Comparison of ENCODE assay signal across 8 cellular contexts in the genomic region with DNA sequence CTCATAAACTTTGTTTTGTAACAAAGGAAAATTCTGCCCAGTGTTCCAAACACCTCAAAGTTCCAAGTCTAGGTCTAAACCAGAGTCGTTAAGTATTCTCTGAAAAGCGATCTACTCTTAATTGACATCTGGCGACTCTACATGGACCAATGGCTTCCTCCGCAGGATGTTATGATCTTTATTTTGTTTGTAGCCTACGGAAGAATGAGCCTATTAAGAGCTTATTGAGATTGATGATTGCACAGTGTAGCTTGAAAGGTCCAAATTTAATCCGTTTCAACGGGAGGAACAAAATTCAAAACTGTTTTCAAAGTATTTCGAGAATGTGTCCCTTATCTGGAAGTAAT.
DNase-seq lines count a peak whose midpoint lies in the region; ATAC-seq and TF ChIP-seq lines count a peak whose summit lies in the region.

No MANE protein-coding gene starts in this region.

- DNase-seq in AG10803 (ENCODE audit: low read depth) (peak; percentile 31), NCI-H524 (lab: John Stamatoyannopoulos, UW) (peak; percentile 57 to 85), ascending aorta (ENCODE audit: low spot score in 2 of 2) (no peak), middle frontal gyrus (ENCODE audit: extremely low spot score, low spot score) (no peak)

- H3K27ac ChIP-seq in ascending aorta (peak overlapping the region; percentile 97 to 99), layer of hippocampus (ENCODE audit: low read depth, low read length) (peak overlapping the region; percentile 98), temporal lobe (ENCODE audit: low read depth, low read length) (peak overlapping the region; percentile 82)

- H3K4me1 ChIP-seq in ascending aorta: peaks cover 5 to 31% of the 10 kb centered on the region in 2 donors

- TF ChIP-seq CTCF in AG10803 (conservative IDR thresholded peaks at IDR 0.05; ENCODE audit: low read length): no peak
- TF ChIP-seq CTCF in ascending aorta (IDR thresholded peaks at IDR 0.05): no peak

- ATAC-seq in GM18858 (IDR thresholded peaks at IDR 0.05; ENCODE audit: unreplicated experiment): peak; percentile 16
- ATAC-seq in GM19035 (IDR thresholded peaks at IDR 0.05; ENCODE audit: unreplicated experiment): no peak

- intact Hi-C loops in ascending aorta (cut with DNase I): loop anchor here (10.0 kb wide), 1 partner anchor 903 kb away; the partner anchor contains the start of gene BPHL

- H3K4me3 ChIP-seq in AG10803 (ENCODE audit: low read length) (peak overlapping the region; percentile 86), ascending aorta (peak overlapping the region; percentile 78 to 81)

- H3K9me3 ChIP-seq in ascending aorta: no peaks in the 10 kb centered on the region

- H3K27me3 ChIP-seq in ascending aorta (no peaks in the 10 kb centered on the region), layer of hippocampus (ENCODE audit: control insufficient read depth, insufficient read depth, low read length) (no peaks in the 10 kb centered on the region)

- H3K36me3 ChIP-seq in ascending aorta: peaks cover 0 to 6% of the 10 kb centered on the region in 2 donors

Comparison
In these comparisons a context has a peak if more than half of its experiments do, and no peak if none do; other contexts are left out.
1. DNase-seq: peak in AG10803 (single experiment) and NCI-H524 (2 of 2); none in ascending aorta (0 of 2) and middle frontal gyrus (single experiment).
2. Peak in every context shown above with its lines, with median percentiles within 50 percentile points of each other: H3K27ac ChIP-seq.